ENCODE assay signal across 10 cellular contexts in the genomic region with DNA sequence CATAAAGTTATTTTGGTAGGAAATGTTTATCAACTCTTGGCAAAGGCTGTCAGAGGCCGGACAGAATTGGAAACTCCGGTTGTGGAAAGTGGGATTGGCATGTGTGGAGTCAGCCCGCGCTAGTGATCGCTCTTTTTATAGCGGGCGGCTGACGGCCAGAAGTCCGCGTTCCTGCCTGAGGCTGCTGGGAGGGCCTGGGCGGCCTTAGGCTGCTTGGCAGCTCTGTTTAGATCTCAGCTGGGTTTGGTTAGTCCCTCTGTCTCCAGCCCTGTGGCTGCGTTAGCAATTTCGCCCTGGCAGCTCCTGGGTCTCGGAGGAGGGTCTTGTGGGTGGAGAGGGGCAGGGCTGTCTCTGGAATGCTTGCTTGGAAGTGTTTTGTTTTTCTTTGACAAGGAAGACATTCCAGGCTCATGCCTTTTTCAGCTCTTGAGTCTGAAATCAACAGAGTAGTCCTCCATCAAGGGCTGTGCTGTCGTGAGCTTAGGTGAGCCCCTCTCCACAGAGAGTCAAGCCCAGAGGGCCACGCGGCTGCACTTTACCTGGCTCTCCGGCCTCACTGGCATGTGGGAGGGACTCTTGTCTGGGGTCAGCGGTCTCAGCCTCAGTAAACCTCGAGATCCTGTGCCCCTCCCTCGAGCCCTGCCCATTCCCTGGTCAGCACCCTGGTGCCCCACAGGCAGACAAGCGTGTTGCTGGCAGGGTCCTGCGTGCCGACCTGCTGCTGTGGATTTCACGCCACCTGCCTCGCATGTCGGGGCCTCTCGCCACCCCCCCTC. TPM values are rescaled to one million over a fixed set of nuclear protein-coding genes. Genes with fewer than 3 reads are reported as not detected.
A peak's percentile ranks its signal among the peaks of the same experiment; 100 is the strongest.
DNase-seq lines count a peak whose midpoint lies in the region; ATAC-seq, FAIRE-seq and TF ChIP-seq lines count a peak whose summit lies in the region.
"Had no signal": no experiment of that assay in that cellular context is flagged by ENCODE, and none has a peak within 500 bp of the region (broad histone marks: within the 10 kb centered on the region; RNA-seq: fewer than 3 reads in every experiment).

No MANE protein-coding gene starts in this region.

- H3K9ac ChIP-seq in kidney (ENCODE audit: low read length in 2 of 2): peak overlapping the region in 1 of 2 donors; percentile 61
- H3K9ac ChIP-seq: KMS-11 had no signal

- no peak for ATAC-seq in HG03354 (IDR thresholded peaks at IDR 0.05; ENCODE audit: poor library complexity, severe bottlenecking, unreplicated experiment)
- ATAC-seq in HG02884 (IDR thresholded peaks at IDR 0.05; ENCODE audit: unreplicated experiment): no peak
- no peak for ATAC-seq in T-cell (replicated peaks in 1 of 4)
- no peak for ATAC-seq in GM18511 (IDR thresholded peaks at IDR 0.05; ENCODE audit: unreplicated experiment)

- intact Hi-C loops in kidney (cut with DNase I) (no loop called here), sigmoid colon (cut with DNase I) (loop anchor here (1.0 to 5.0 kb wide), 3 partner anchors 19 to 50 kb away; a partner anchor contains a TSS)

- H3K27me3 Mint-ChIP-seq in T-cell: no peaks in the 10 kb centered on the region

- CTCF ChIA-PET in T-cell (lab: Charles Lee): no interaction called here

- no peak for FAIRE-seq in kidney (lab: Jason Lieb, UNC)

- TF ChIP-seq POLR2A in sigmoid colon (IDR thresholded peaks at IDR 0.05): no peak

- no peak overlapping the region for H3K4me3 Mint-ChIP-seq in T-cell

- H3K4me3 ChIP-seq in kidney (ENCODE audit: low read length in 2 of 2) (peak overlapping the region in 1 of 2 donors; percentile 21), sigmoid colon (peak overlapping the region in 3 of 4 donors; percentile 0 to 21 (median 12))

- no peaks in the 10 kb centered on the region for H3K9me3 Mint-ChIP-seq in T-cell

- H3K27ac Mint-ChIP-seq in T-cell: no peak overlapping the region

- H3K27me3 ChIP-seq in sigmoid colon: no peaks in the 10 kb centered on the region

- peaks cover 6 to 15% (median 6%) of the 10 kb centered on the region in 3 donors for H3K4me1 Mint-ChIP-seq in T-cell

- H3K9me3 ChIP-seq in kidney (ENCODE audit: control insufficient read depth in 1 of 2, low read length in 2 of 2) (no peaks in the 10 kb centered on the region), sigmoid colon (no peaks in the 10 kb centered on the region)

- POLR2A ChIA-PET in T-cell (lab: Charles Lee): no interaction called here

- peak in 2 of 4 donors; percentile 37 to 76 for TF ChIP-seq EP300 in sigmoid colon (IDR thresholded peaks at IDR 0.05)

- peaks cover 18% of the 10 kb centered on the region for H3K36me3 Mint-ChIP-seq in T-cell

- TF ChIP-seq CTCF in kidney (IDR thresholded peaks at IDR 0.05; ENCODE audit: borderline replicate concordance, extremely low read depth, insufficient read depth): no peak
- no peak for TF ChIP-seq CTCF in sigmoid colon (IDR thresholded peaks at IDR 0.05)

- WGBS in sigmoid colon, 2 donors: 74 to 81% methylated on average over 28 of the region's 28 CpGs

- DNase-seq in EL (peak; percentile 94), cerebellum (ENCODE audit: low spot score) (peak; percentile 72), kidney (peak; percentile 94), sigmoid colon (peak; percentile 96), T-cell (no peak)
- DNase-seq: activated gamma-delta T cell treated with Interleukin-2 at 50 U/mL for 16 hours had no signal

- peaks cover 3 to 26% of the 10 kb centered on the region in 2 donors for H3K36me3 ChIP-seq in kidney (ENCODE audit: control insufficient read depth in 1 of 2, insufficient read depth in 2 of 2, low read length in 2 of 2)
- H3K36me3 ChIP-seq in sigmoid colon: peaks cover 2 to 22% (median 5%) of the 10 kb centered on the region in 4 donors

- H3K27ac ChIP-seq in kidney (ENCODE audit: low read depth in 2 of 2, low read length in 2 of 2): peak overlapping the region; percentile 57 to 73
- H3K27ac ChIP-seq in sigmoid colon: peak overlapping the region; percentile 80 to 92 (median 84)
- H3K27ac ChIP-seq: KMS-11 had no signal

- H3K4me1 ChIP-seq in kidney (ENCODE audit: control insufficient read depth in 1 of 2, insufficient read depth in 1 of 2, low read depth in 1 of 2, low read length in 2 of 2) (peaks cover 14 to 18% of the 10 kb centered on the region in 2 donors), sigmoid colon (peaks cover 3 to 77% (median 67%) of the 10 kb centered on the region in 4 donors)

RNA-seq across cellular contexts. Expression of a gene that starts 22.5 kb away (rescaled TPM):
- 12.0 TPM for total RNA-seq in cerebellum
- total RNA-seq in kidney: 32.0 TPM
- 5.7 TPM for polyA plus RNA-seq in kidney (ENCODE audit: insufficient read depth, low read depth, low replicate concordance)
- total RNA-seq in sigmoid colon: 1 to 10 TPM; 4.6 to 8.0 (median 6.3) TPM
- 10 to 100 TPM in 2 of 3 donors, 1 to 10 TPM in 1; 6.9 to 26.0 (median 12.6) TPM for polyA plus RNA-seq in sigmoid colon
- total RNA-seq in T-cell: 10 to 100 TPM; 33.4 to 39.3 (median 38.4) TPM

RNA-seq across cellular contexts. Expression of a gene that starts 34.9 kb away (rescaled TPM):
- total RNA-seq in cerebellum (56.6 TPM), kidney (125 TPM), sigmoid colon (10 to 100 TPM; 43.1 to 83.1 (median 51.2) TPM), T-cell (10 to 100 TPM; 78.6 to 91.5 (median 86.7) TPM)
- polyA plus RNA-seq in kidney (ENCODE audit: insufficient read depth, low read depth, low replicate concordance) (68.4 TPM), sigmoid colon (100 to 1,000 TPM in 1 of 3 donors, 10 to 100 TPM in 2; 47.4 to 127 (median 72.6) TPM)

RNA-seq across cellular contexts. Expression of a gene that starts 49.9 kb away (rescaled TPM):
- total RNA-seq in cerebellum (28.1 TPM), kidney (59.7 TPM), sigmoid colon (10 to 100 TPM; 40.7 to 57.3 (median 42.8) TPM), T-cell (10 to 100 TPM; 38.3 to 87.0 (median 80.4) TPM)
- polyA plus RNA-seq in kidney (ENCODE audit: insufficient read depth, low read depth, low replicate concordance) (156 TPM), sigmoid colon (100 to 1,000 TPM; 228 to 255 (median 247) TPM)

RNA-seq across cellular contexts. Expression of a gene that starts 50.4 kb away (rescaled TPM):
- total RNA-seq in cerebellum (46.6 TPM), kidney (64.1 TPM), sigmoid colon (10 to 100 TPM; 17.5 to 59.8 (median 24.4) TPM), T-cell (100 to 1,000 TPM; 130 to 172 (median 161) TPM)
- polyA plus RNA-seq in kidney (ENCODE audit: insufficient read depth, low read depth, low replicate concordance) (25.7 TPM), sigmoid colon (10 to 100 TPM; 16.9 to 61.3 (median 26.4) TPM)

Comparison
In these comparisons a context has a peak if more than half of its experiments do, and no peak if none do; other contexts are left out.
1. DNase-seq: peak in EL (single experiment), cerebellum (single experiment), kidney (single experiment) and sigmoid colon (single experiment); none in T-cell (0 of 34).